Comparison of ENCODE assay signal across 14 cellular contexts in the genomic region with DNA sequence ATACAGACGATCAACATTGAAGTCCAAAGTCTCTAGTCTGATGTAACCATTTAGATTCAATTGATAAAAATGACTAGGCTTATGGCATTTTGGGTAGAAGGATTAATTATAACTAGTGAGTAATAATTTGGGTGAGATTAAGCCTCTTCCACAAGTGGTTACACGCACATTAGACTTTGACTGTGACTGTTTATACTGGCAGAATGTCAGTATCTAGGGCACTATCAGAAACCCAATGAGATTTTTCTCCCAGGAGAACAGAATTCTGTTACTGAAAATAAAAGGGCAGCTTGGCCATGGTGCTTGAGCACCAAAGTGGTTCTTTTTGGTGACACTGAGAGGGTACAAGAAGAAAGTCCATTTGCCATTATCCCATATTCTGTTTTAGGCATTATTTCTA. TPM values are rescaled to one million over a fixed set of nuclear protein-coding genes. Genes with fewer than 3 reads are reported as not detected.
DNase-seq lines count a peak whose midpoint lies in the region; ATAC-seq and TF ChIP-seq lines count a peak whose summit lies in the region.
"Had no signal": no experiment of that assay in that cellular context is flagged by ENCODE, and none has a peak within 500 bp of the region (broad histone marks: within the 10 kb centered on the region; RNA-seq: fewer than 3 reads in every experiment).

No MANE protein-coding gene starts in this region.

- no peak for ATAC-seq in GM18870 (IDR thresholded peaks at IDR 0.05; ENCODE audit: unreplicated experiment)
- ATAC-seq in GM18909 (IDR thresholded peaks at IDR 0.05; ENCODE audit: poor library complexity, unreplicated experiment) = no peak
- ATAC-seq in HG02973 (IDR thresholded peaks at IDR 0.05; ENCODE audit: unreplicated experiment) = no peak

- H2AFZ ChIP-seq in smooth muscle cell (ENCODE audit: low read depth) = no peak overlapping the region
- H2AFZ ChIP-seq: neural progenitor cell had no signal

- no peak overlapping the region for H3K9ac ChIP-seq in HUES48 (ENCODE audit: low read depth, low read length)
- H3K9ac ChIP-seq in smooth muscle cell (ENCODE audit: low read depth) = peak overlapping the region; percentile 92
- H3K9ac ChIP-seq: neural progenitor cell had no signal

- in situ Hi-C loops in astrocyte of the spinal cord (cut with HindIII; ENCODE audit: low sequenced_read_pairs) = no loop called here

- H3K4me1 ChIP-seq in HUES48 (ENCODE audit: control insufficient read depth, insufficient read depth, low read length) = peaks cover 29% of the 10 kb centered on the region
- H3K4me1 ChIP-seq in smooth muscle cell (ENCODE audit: low read depth) = peaks cover 39% of the 10 kb centered on the region

- H3K79me2 ChIP-seq in smooth muscle cell (ENCODE audit: low read depth) = peaks cover 81% of the 10 kb centered on the region

- TF ChIP-seq CTCF in astrocyte of the spinal cord (IDR thresholded peaks at IDR 0.05; ENCODE audit: low read depth, low read length) (no peak), smooth muscle cell (IDR thresholded peaks at IDR 0.05; ENCODE audit: borderline replicate concordance, insufficient read depth, poor library complexity, severe bottlenecking) (no peak)

- H3K27me3 ChIP-seq in HUES48 (ENCODE audit: control insufficient read depth, insufficient read depth, low read length) = 0 out of 2 replicates have a peak, but pooled peaks cover 2% of the 10 kb centered on the region
- H3K27me3 ChIP-seq in smooth muscle cell (ENCODE audit: low read depth) = no peaks in the 10 kb centered on the region
- H3K27me3 ChIP-seq in MG63 = no peaks in the 10 kb centered on the region
- H3K27me3 ChIP-seq: neural progenitor cell had no signal

- H3K27ac ChIP-seq in HUES48 (ENCODE audit: low read depth, low read length) (no peak overlapping the region), smooth muscle cell (ENCODE audit: low read depth) (peak overlapping the region; percentile 92)
- H3K27ac ChIP-seq: HL-60, neural progenitor cell had no signal

- DNase-seq in astrocyte of the spinal cord (ENCODE audit: low read depth, low spot score) (peak; percentile 49), hepatic stellate cell (ENCODE audit: low spot score) (peak; percentile 25), smooth muscle cell (lab: John Stamatoyannopoulos, UW; ENCODE audit: unreplicated experiment) (no peak), MG63 (no peak)
- DNase-seq: CD4-positive, alpha-beta T cell; hippocampal formation; MM.1S had no signal

- H4K20me1 ChIP-seq in smooth muscle cell (ENCODE audit: low read depth) = peaks cover 70% of the 10 kb centered on the region

- H3K4me3 ChIP-seq in HUES48 (ENCODE audit: low read depth, low read length) (peak overlapping the region; percentile 99), astrocyte of the spinal cord (ENCODE audit: low read depth, low read length) (no peak overlapping the region), smooth muscle cell (peak overlapping the region; percentile 91), MG63 (no peak overlapping the region)
- H3K4me3 ChIP-seq: lung, neural progenitor cell had no signal

- WGBS in smooth muscle cell (ENCODE audit: low lambda C conversion rate) = 59% methylated on average over 2 of the region's 2 CpGs

- H3F3A ChIP-seq in smooth muscle cell (ENCODE audit: low read depth) = peaks cover 13% of the 10 kb centered on the region

- H3K4me2 ChIP-seq in smooth muscle cell = peak overlapping the region; percentile 94
- H3K4me2 ChIP-seq: neural progenitor cell had no signal

- H3K9me3 ChIP-seq in HUES48 (ENCODE audit: control insufficient read depth, insufficient read depth, low read length) (no peaks in the 10 kb centered on the region), smooth muscle cell (replicated peaks; ENCODE audit: low read depth) (no peaks in the 10 kb centered on the region), MG63 (no peaks in the 10 kb centered on the region)

- H3K36me3 ChIP-seq in HUES48 (ENCODE audit: control insufficient read depth, insufficient read depth, low read length) = peaks cover 27% of the 10 kb centered on the region
- H3K36me3 ChIP-seq in smooth muscle cell (ENCODE audit: low read depth) = no peaks in the 10 kb centered on the region
- no peaks in the 10 kb centered on the region for H3K36me3 ChIP-seq in MG63
- H3K36me3 ChIP-seq: neural progenitor cell had no signal

RNA-seq across cellular contexts. Expression of a gene that starts 3.3 kb away (rescaled TPM):
- 609 and 1,026 TPM in 2 replicates for total RNA-seq in smooth muscle cell
- 305 and 318 TPM in 2 replicates for polyA plus RNA-seq in smooth muscle cell
- total RNA-seq in MG63 (2014; rRNA removed; shearing (Covaris generic); ENCODE audit: low replicate concordance) = 112 and 140 TPM in 2 replicates

Comparison
In these comparisons a context has a peak if more than half of its experiments do, and no peak if none do; other contexts are left out.
1. H3K4me3 ChIP-seq: peak in HUES48 (single experiment) and smooth muscle cell (single experiment); none in astrocyte of the spinal cord (single experiment) and MG63 (single experiment).
2. DNase-seq: peak in astrocyte of the spinal cord (single experiment) and hepatic stellate cell (single experiment); none in smooth muscle cell (single experiment) and MG63 (single experiment).